Comparison of ENCODE assay signal across 15 cellular contexts in genomic region chr4:30959781-30960485, GRCh38.
DNase-seq lines count a peak whose midpoint lies in the region; ATAC-seq and TF ChIP-seq lines count a peak whose summit lies in the region.
"Had no signal": no experiment of that assay in that cellular context is flagged by ENCODE, and none has a peak within 500 bp of the region (broad histone marks: within the 10 kb centered on the region; RNA-seq: fewer than 3 reads in every experiment).

No MANE protein-coding gene starts in this region.

- no peaks in the 10 kb centered on the region for H3K9me2 ChIP-seq in HCT116 (ENCODE audit: insufficient read depth)
- no peaks in the 10 kb centered on the region for H3K9me2 ChIP-seq in SU-DHL-6 (replicated peaks; ENCODE audit: insufficient read depth, low read length)

- CTCF ChIA-PET in A673 (lab: Charles Lee): no interaction called here
- CTCF ChIA-PET in HCT116 (lab: Charles Lee): no interaction called here

- TF ChIP-seq CTCF in A673 (conservative IDR thresholded peaks at IDR 0.05; ENCODE audit: low read depth, low read length) (no peak), HCT116 (IDR thresholded peaks at IDR 0.05 in 2 of 3, conservative IDR thresholded peaks at IDR 0.05 in 1 of 3; ENCODE audit: borderline replicate concordance in 1 of 3, insufficient read depth in 1 of 3, low read depth in 2 of 3, low read length in 2 of 3) (no peak), SU-DHL-6 (IDR thresholded peaks at IDR 0.05; ENCODE audit: insufficient read depth, low read length, poor library complexity, severe bottlenecking) (no peak), spleen (IDR thresholded peaks at IDR 0.05 in 8 of 11, conservative IDR thresholded peaks at IDR 0.05 in 3 of 11) (no peak)

- POLR2A ChIA-PET in A673 (lab: Charles Lee; ENCODE audit: low non-redundant PET): interaction anchor here (0.8 to 0.9 kb wide), 2 partner anchors 22 to 242 kb away, joined by 4 to 5 read pairs; no protein-coding TSS in a partner anchor
- POLR2A ChIA-PET in HCT116 (lab: Charles Lee): interaction anchor here (0.9 kb wide), 1 partner anchor 197 kb away, joined by 3 read pairs; no protein-coding TSS in a partner anchor

- intact Hi-C loops in A673 (cut with micrococcal nuclease; ENCODE audit: unreplicated experiment): loop anchor here (2.0 to 10.0 kb wide), 6 partner anchors 52 to 1153 kb away; no protein-coding TSS in a partner anchor
- intact Hi-C loops in HCT116 (cut with micrococcal nuclease): no loop called here
- intact Hi-C loops in spleen (cut with DNase I; ENCODE audit: low total_unique reads): no loop called here

- H2AFZ ChIP-seq in HCT116 (ENCODE audit: low read depth, low read length, poor library complexity, severe bottlenecking) (no peak overlapping the region), SU-DHL-6 (ENCODE audit: low read depth, low read length, severe bottlenecking) (peak overlapping the region; percentile 34)

- no peaks in the 10 kb centered on the region for H4K20me1 ChIP-seq in HCT116 (ENCODE audit: insufficient read depth)
- H4K20me1 ChIP-seq in SU-DHL-6 (ENCODE audit: low read depth, low read length): no peaks in the 10 kb centered on the region
- H4K20me1 ChIP-seq: BLaER1 treated with 17β-estradiol and CSF1 and Interleukin-3, amounts not matched to agents 10 nM and 100 nM had no signal

- no peaks in the 10 kb centered on the region for H3F3A ChIP-seq in SU-DHL-6 (ENCODE audit: insufficient read depth)

- BruUV-seq in A673 (replicated peaks; lab: Mats Ljungman, UMichigan) (no TSS peak), HCT116 (replicated peaks; lab: Mats Ljungman, UMichigan) (no TSS peak)

- peak overlapping the region; percentile 18; the same call in 1 of the 2 replicates for H3K9ac ChIP-seq in HCT116 (ENCODE audit: low read length)
- no peak overlapping the region for H3K9ac ChIP-seq in SU-DHL-6 (ENCODE audit: low read length)
- H3K9ac ChIP-seq: BLaER1 treated with 17β-estradiol and CSF1 and Interleukin-3, amounts not matched to agents 10 nM and 100 nM had no signal

- no peaks in the 10 kb centered on the region for H3K36me3 ChIP-seq in A673 (ENCODE audit: insufficient read depth, low read length, poor library complexity, severe bottlenecking)
- no peaks in the 10 kb centered on the region for H3K36me3 ChIP-seq in HCT116 (ENCODE audit: control insufficient read depth in 1 of 2, insufficient read depth in 2 of 2, low read length in 2 of 2)
- H3K36me3 ChIP-seq in SU-DHL-6 (ENCODE audit: low read length): no peaks in the 10 kb centered on the region
- no peaks in the 10 kb centered on the region for H3K36me3 ChIP-seq in spleen
- H3K36me3 ChIP-seq: BLaER1 treated with 17β-estradiol and CSF1 and Interleukin-3, amounts not matched to agents 10 nM and 100 nM had no signal

- H3K4me1 ChIP-seq in A673 (ENCODE audit: insufficient read depth, low read length, poor library complexity, severe bottlenecking): peaks cover 74% of the 10 kb centered on the region
- H3K4me1 ChIP-seq in HCT116 (ENCODE audit: control insufficient read depth in 1 of 2, insufficient read depth in 2 of 2, low read length in 2 of 2): peaks cover 57 to 77% of the 10 kb centered on the region in 2 experiments
- H3K4me1 ChIP-seq in spleen: no peaks in the 10 kb centered on the region

- peak; percentile 98 for DNase-seq in A673 (ENCODE audit: low spot score)
- DNase-seq in HCT116 (ENCODE audit: low read depth, low spot score): no peak
- no peak for DNase-seq in NCI-H1048 (lab: John Stamatoyannopoulos, UW)
- DNase-seq in spleen: no peak
- DNase-seq: 8988T; AML-193; Caco-2; Calu3; CD4-positive, alpha-beta T cell; CD8-positive, alpha-beta T cell; DMS79 treated with DMSO at 0.1 percent for 48 hours; GF-D8 had no signal

- RAD21 ChIA-PET in HCT116 (lab: Charles Lee; ENCODE audit: low non-redundant PET in 1 of 2, low total read pairs in 2 of 2, uncharacterized antibody in 2 of 2, unreplicated experiment in 2 of 2): no interaction called here

- H3K4me2 ChIP-seq in HCT116 (ENCODE audit: low read length) (no peak overlapping the region), SU-DHL-6 (ENCODE audit: low read depth, low read length, poor library complexity, severe bottlenecking) (no peak overlapping the region)
- H3K4me2 ChIP-seq: BLaER1 treated with 17β-estradiol and CSF1 and Interleukin-3, amounts not matched to agents 10 nM and 100 nM had no signal

- H3K79me2 ChIP-seq in HCT116 (ENCODE audit: insufficient read depth, low read length) (peaks cover 34% of the 10 kb centered on the region), SU-DHL-6 (ENCODE audit: insufficient read depth, low read length) (no peaks in the 10 kb centered on the region)

- H3K4me3 ChIP-seq in A673 (ENCODE audit: low read depth, low read length, poor library complexity, severe bottlenecking) (no peak overlapping the region), HCT116 (replicated peaks in 1 of 2; ENCODE audit: low read depth in 1 of 2, low read length in 2 of 2) (no peak overlapping the region), SU-DHL-6 (ENCODE audit: insufficient read depth, low read length, poor library complexity, severe bottlenecking) (no peak overlapping the region), spleen (no peak overlapping the region)
- H3K4me3 ChIP-seq: BLaER1 treated with 17β-estradiol and CSF1 and Interleukin-3, amounts not matched to agents 10 nM and 100 nM had no signal

- ATAC-seq in HCT116: no peak
- ATAC-seq: CD8-positive, alpha-beta T cell had no signal

- TF ChIP-seq RAD21 in HCT116 (IDR thresholded peaks at IDR 0.05; ENCODE audit: low read depth): no peak

- no peaks in the 10 kb centered on the region for H3K9me3 ChIP-seq in A673 (ENCODE audit: low read depth, low read length, poor library complexity, severe bottlenecking)
- H3K9me3 ChIP-seq in HCT116 (ENCODE audit: control insufficient read depth in 1 of 2, insufficient read depth in 1 of 2, low read depth in 1 of 2, low read length in 2 of 2): no peaks in the 10 kb centered on the region
- H3K9me3 ChIP-seq in SU-DHL-6 (ENCODE audit: insufficient read depth, low read length): no peaks in the 10 kb centered on the region
- no peaks in the 10 kb centered on the region for H3K9me3 ChIP-seq in spleen
- H3K9me3 ChIP-seq: BLaER1 treated with 17β-estradiol and CSF1 and Interleukin-3, amounts not matched to agents 10 nM and 100 nM; Caco-2 had no signal

- TF ChIP-seq POLR2A in HCT116 (IDR thresholded peaks at IDR 0.05; ENCODE audit: borderline replicate concordance, extremely low read depth, insufficient read depth, insufficient read length) (no peak), spleen (IDR thresholded peaks at IDR 0.05) (no peak)

- H3K27me3 ChIP-seq in A673 (replicated peaks; ENCODE audit: insufficient read depth, low read depth, low read length, poor library complexity) (no peaks in the 10 kb centered on the region), HCT116 (ENCODE audit: insufficient read depth, low read length) (no peaks in the 10 kb centered on the region), SU-DHL-6 (ENCODE audit: low read length) (no peaks in the 10 kb centered on the region), spleen (replicated peaks in 1 of 7) (no peaks in the 10 kb centered on the region)
- H3K27me3 ChIP-seq: BLaER1 treated with 17β-estradiol and CSF1 and Interleukin-3, amounts not matched to agents 10 nM and 100 nM had no signal

- WGBS in spleen, 5 donors: 70 to 83% (median 73%) methylated on average over 3 of the region's 3 CpGs

- peak overlapping the region; percentile 96 for H3K27ac ChIP-seq in A673 (ENCODE audit: low read depth, low read length, poor library complexity, severe bottlenecking)
- peak overlapping the region; percentile 94 for H3K27ac ChIP-seq in HCT116 (ENCODE audit: low read depth, low read length)
- no peak overlapping the region for H3K27ac ChIP-seq in SU-DHL-6 (ENCODE audit: low read depth, low read length)
- H3K27ac ChIP-seq in spleen: no peak overlapping the region
- H3K27ac ChIP-seq: BLaER1 treated with 17β-estradiol and CSF1 and Interleukin-3, amounts not matched to agents 10 nM and 100 nM; C4-2B had no signal

TF ChIP-seq in HCT116, 20 proteins besides CTCF, POLR2A, EP300 and RAD21:
- TF ChIP-seq JUND (IDR thresholded peaks at IDR 0.05) (peak; percentile 39), FOSL1 (IDR thresholded peaks at IDR 0.05; ENCODE audit: low read depth) (0 out of 2 replicates have a peak, but pooled peaks have one; percentile 26), SP1 (IDR thresholded peaks at IDR 0.05; ENCODE audit: low read depth) (peak; percentile 33; the same call in 1 of the 2 replicates), MAX (IDR thresholded peaks at IDR 0.05) (no peak), CBX3 (IDR thresholded peaks at IDR 0.05; ENCODE audit: low read depth) (no peak)
TF ChIP-seq in HCT116: peak in this region for 3.

Comparison
In these comparisons a context has a peak if more than half of its experiments do, and no peak if none do; other contexts are left out.
1. H3K27ac ChIP-seq: peak in A673 (single experiment) and HCT116 (single experiment); none in SU-DHL-6 (single experiment) and spleen (0 of 8).